ENCODE assay signal across 10 cellular contexts in the genomic region with DNA sequence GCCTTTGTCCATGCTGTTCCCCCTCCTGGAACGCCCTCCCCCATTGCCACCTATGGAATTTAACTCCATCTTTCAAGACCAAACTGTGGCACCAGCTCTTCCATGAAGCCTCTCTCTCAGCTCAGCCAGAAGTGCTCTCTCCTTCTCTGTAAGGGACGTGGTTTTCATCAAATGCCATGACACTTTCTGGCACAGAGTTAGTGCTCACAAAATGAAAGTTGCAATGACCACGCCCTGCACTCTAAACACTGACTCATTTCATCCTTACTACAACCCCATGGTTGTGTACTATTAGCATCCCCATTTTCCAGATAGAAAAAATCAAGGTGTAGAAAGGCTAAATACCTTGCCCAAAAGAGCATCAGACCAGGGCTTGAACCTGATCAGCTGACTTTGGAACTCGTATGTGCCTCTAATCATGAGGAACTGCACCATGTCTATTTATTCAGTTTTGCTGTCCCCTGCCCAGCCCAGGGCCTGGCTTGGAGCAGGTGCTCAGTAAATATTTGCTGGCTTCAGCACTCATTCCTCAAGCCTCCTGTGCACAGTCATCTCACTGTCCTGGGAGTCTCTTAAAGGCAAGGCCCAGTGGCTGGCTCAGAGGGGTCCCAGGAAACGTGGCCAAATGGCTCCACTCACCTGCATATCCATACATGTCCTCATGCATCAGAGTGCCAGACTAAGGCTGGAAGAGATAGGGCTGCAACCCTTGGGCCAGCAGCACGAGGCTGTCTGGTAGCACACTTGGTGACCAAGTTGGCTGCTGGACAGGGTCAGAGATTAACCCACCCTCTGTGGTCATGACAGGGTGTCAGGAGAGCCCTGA.
A peak's percentile ranks its signal among the peaks of the same experiment; 100 is the strongest.
DNase-seq lines count a peak whose midpoint lies in the region; ATAC-seq and TF ChIP-seq lines count a peak whose summit lies in the region.
"Had no signal": no experiment of that assay in that cellular context is flagged by ENCODE, and none has a peak within 500 bp of the region (broad histone marks: within the 10 kb centered on the region; RNA-seq: fewer than 3 reads in every experiment).

No MANE protein-coding gene starts in this region.

- H3K36me3 ChIP-seq in body of pancreas (replicated peaks in 1 of 2; ENCODE audit: insufficient read depth in 1 of 2, low read depth in 2 of 2), result no peaks in the 10 kb centered on the region
- H3K36me3 ChIP-seq: adrenal gland had no signal

- peaks cover 18% of the 10 kb centered on the region for H3K4me1 Mint-ChIP-seq in progenitor cell of endocrine pancreas (ENCODE audit: low read depth)

- no peaks in the 10 kb centered on the region for H3K36me3 Mint-ChIP-seq in progenitor cell of endocrine pancreas (ENCODE audit: insufficient read depth)

- DNase-seq in ELR (ENCODE audit: low read depth) (peak; percentile 78), body of pancreas (peak in 1 of 4 donors; percentile 41), myocyte (ENCODE audit: low read depth) (peak; percentile 62), progenitor cell of endocrine pancreas (ENCODE audit: low spot score, unreplicated experiment) (no peak), NCI-H1436 treated with DMSO at 0.1 percent for 48 hours (lab: John Stamatoyannopoulos, UW) (no peak), T1000 (lab: John Stamatoyannopoulos, UW) (no peak), NCI-H510A treated with DMSO at 0.1 percent for 48 hours (lab: John Stamatoyannopoulos, UW) (no peak)
- DNase-seq: SHP77 had no signal

- no peak for TF ChIP-seq CTCF in body of pancreas (IDR thresholded peaks at IDR 0.05)
- TF ChIP-seq CTCF in progenitor cell of endocrine pancreas (IDR thresholded peaks at IDR 0.05; ENCODE audit: unreplicated experiment), result no peak

- H3K4me1 ChIP-seq in body of pancreas, result peaks cover 23% of the 10 kb centered on the region

- intact Hi-C loops in body of pancreas (cut with DNase I), result no loop called here

- no peaks in the 10 kb centered on the region for H3K9me3 ChIP-seq in body of pancreas
- H3K9me3 ChIP-seq: adrenal gland had no signal

- peaks cover 6% of the 10 kb centered on the region for H3K27me3 Mint-ChIP-seq in progenitor cell of endocrine pancreas

- H3K27me3 ChIP-seq in body of pancreas, result no peaks in the 10 kb centered on the region
- H3K27me3 ChIP-seq: adrenal gland had no signal

- ATAC-seq in HG02852 (IDR thresholded peaks at IDR 0.05; ENCODE audit: unreplicated experiment) (peak; percentile 63), body of pancreas (peak; percentile 33)

- no peak overlapping the region for H3K27ac Mint-ChIP-seq in progenitor cell of endocrine pancreas

- no peak overlapping the region for H3K4me3 Mint-ChIP-seq in progenitor cell of endocrine pancreas (ENCODE audit: low read depth)

- no peaks in the 10 kb centered on the region for H3K9me3 Mint-ChIP-seq in progenitor cell of endocrine pancreas (ENCODE audit: low read depth)

- H3K4me3 ChIP-seq in body of pancreas, result no peak overlapping the region
- H3K4me3 ChIP-seq: adrenal gland had no signal

- WGBS in body of pancreas, 2 donors, result 53 to 60% methylated on average over 5 to 6 of the region's 6 CpGs

- TF ChIP-seq POLR2A in body of pancreas (IDR thresholded peaks at IDR 0.05), result no peak

- peak overlapping the region; percentile 31 to 58 (median 45) for H3K27ac ChIP-seq in body of pancreas

Comparison
In these comparisons a context has a peak if more than half of its experiments do, and no peak if none do; other contexts are left out.
1. DNase-seq: peak in ELR (single experiment) and myocyte (single experiment); none in progenitor cell of endocrine pancreas (single experiment), NCI-H1436 treated with DMSO at 0.1 percent for 48 hours (single experiment), T1000 (single experiment) and NCI-H510A treated with DMSO at 0.1 percent for 48 hours (single experiment).